ENCODE assay signal across 8 cellular contexts in the genomic region with DNA sequence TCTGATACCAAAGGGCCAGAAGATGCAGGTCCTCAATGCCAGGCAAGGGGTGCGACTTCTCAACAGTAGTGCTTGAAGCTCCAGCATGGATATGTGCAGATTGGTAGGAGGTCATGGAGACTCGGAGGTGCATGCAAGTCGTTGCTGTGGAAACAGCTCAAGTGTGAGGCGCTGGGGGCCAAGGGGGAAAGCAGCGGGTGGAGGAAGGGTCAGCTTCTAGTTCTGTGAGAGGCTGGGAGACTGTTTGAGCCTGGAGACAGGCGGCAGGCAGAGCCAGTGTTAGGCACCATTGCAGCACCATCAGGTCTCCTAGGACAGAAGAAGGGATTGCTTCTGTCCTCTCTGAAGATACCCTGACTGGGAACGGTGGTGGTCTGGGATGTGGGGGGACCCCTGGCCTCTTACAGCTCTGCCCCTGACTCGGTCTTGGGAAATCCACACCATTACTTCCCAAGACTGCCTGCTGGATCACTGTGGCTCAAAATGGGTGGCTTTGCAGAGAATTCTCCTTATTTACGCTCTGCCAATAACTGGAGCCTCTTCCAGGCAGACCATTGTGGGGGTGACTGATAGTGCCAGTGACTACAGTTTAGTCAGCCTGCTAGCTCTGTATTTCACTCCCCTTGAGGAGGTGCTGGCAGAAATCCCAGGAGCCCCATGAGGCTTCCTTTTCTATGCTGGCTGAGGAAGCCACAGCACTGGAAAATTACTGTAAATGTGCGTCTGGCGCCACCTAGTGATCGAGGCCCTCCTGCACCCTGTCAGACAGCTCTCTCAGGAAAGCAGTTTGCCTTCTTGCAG. TPM values are rescaled to one million over a fixed set of nuclear protein-coding genes. Genes with fewer than 3 reads are reported as not detected.
DNase-seq lines count a peak whose midpoint lies in the region; ATAC-seq and TF ChIP-seq lines count a peak whose summit lies in the region.

No MANE protein-coding gene starts in this region.

- no peaks in the 10 kb centered on the region for H3K36me3 ChIP-seq in Caco-2 (ENCODE audit: control insufficient read depth, insufficient read depth, low read length)

- no peaks in the 10 kb centered on the region for H3K9me3 Mint-ChIP-seq in Caco-2 (ENCODE audit: unreplicated experiment)
- H3K9me3 Mint-ChIP-seq in activated naive CD8-positive, alpha-beta T cell treated with anti-CD3 and anti-CD28 coated beads, Interleukin-2, amount 50 U/mL, for 24 hours: no peaks in the 10 kb centered on the region

- no peaks in the 10 kb centered on the region for H3K4me1 ChIP-seq in Caco-2

- H3K4me3 Mint-ChIP-seq in Caco-2 (ENCODE audit: unreplicated experiment): no peak overlapping the region
- H3K4me3 Mint-ChIP-seq in activated naive CD8-positive, alpha-beta T cell treated with anti-CD3 and anti-CD28 coated beads, Interleukin-2, amount 50 U/mL, for 24 hours: no peak overlapping the region

- no peak overlapping the region for H3K27ac Mint-ChIP-seq in Caco-2 (ENCODE audit: unreplicated experiment)
- no peak overlapping the region for H3K27ac Mint-ChIP-seq in activated naive CD8-positive, alpha-beta T cell treated with anti-CD3 and anti-CD28 coated beads, Interleukin-2, amount 50 U/mL, for 24 hours

- H3K9me3 ChIP-seq in Caco-2: no peaks in the 10 kb centered on the region

- ATAC-seq in GM21786 (IDR thresholded peaks at IDR 0.05; ENCODE audit: unreplicated experiment) (peak; percentile 71), GM21447 (IDR thresholded peaks at IDR 0.05; ENCODE audit: unreplicated experiment) (no peak)
- ATAC-seq in activated naive CD8-positive, alpha-beta T cell treated with anti-CD3 and anti-CD28 coated beads, Interleukin-2, amount 50 U/mL, for 24 hours: no peak

- no peaks in the 10 kb centered on the region for H3K27me3 Mint-ChIP-seq in Caco-2 (ENCODE audit: insufficient read depth, unreplicated experiment)
- H3K27me3 Mint-ChIP-seq in activated naive CD8-positive, alpha-beta T cell treated with anti-CD3 and anti-CD28 coated beads, Interleukin-2, amount 50 U/mL, for 24 hours: no peaks in the 10 kb centered on the region

- no peaks in the 10 kb centered on the region for H3K36me3 Mint-ChIP-seq in Caco-2 (ENCODE audit: insufficient read depth, unreplicated experiment)
- no peaks in the 10 kb centered on the region for H3K36me3 Mint-ChIP-seq in activated naive CD8-positive, alpha-beta T cell treated with anti-CD3 and anti-CD28 coated beads, Interleukin-2, amount 50 U/mL, for 24 hours (ENCODE audit: low read depth)

- CTCF ChIA-PET in Caco-2 (lab: Charles Lee): interaction anchor here (0.6 to 1.5 kb wide), 5 partner anchors 13 to 456 kb away, joined by 3 to 5 read pairs (median 4); no protein-coding TSS in a partner anchor

- DNase-seq in Caco-2 (peak; percentile 73 to 75), NCI-H1105 (lab: John Stamatoyannopoulos, UW) (peak; percentile 85), SKM-1 treated with dmso at 0.1 percent for 144 hours (lab: John Stamatoyannopoulos, UW; ENCODE audit: unreplicated experiment) (peak; percentile 62), cardiac septum (ENCODE audit: low spot score) (peak; percentile 88), retina (peak; percentile 87)
- DNase-seq in activated naive CD8-positive, alpha-beta T cell treated with anti-CD3 and anti-CD28 coated beads, Interleukin-2, amount 50 U/mL, for 24 hours: peak; percentile 74

- TF ChIP-seq CTCF in Caco-2 (IDR thresholded peaks at IDR 0.05; ENCODE audit: insufficient read depth in 1 of 2, low read depth in 1 of 2, low read length in 1 of 2, severe bottlenecking in 1 of 2, unreplicated experiment in 1 of 2): peak; percentile 74 to 81

- no peaks in the 10 kb centered on the region for H3K4me1 Mint-ChIP-seq in Caco-2 (ENCODE audit: low read depth, unreplicated experiment)
- H3K4me1 Mint-ChIP-seq in activated naive CD8-positive, alpha-beta T cell treated with anti-CD3 and anti-CD28 coated beads, Interleukin-2, amount 50 U/mL, for 24 hours: no peaks in the 10 kb centered on the region

- POLR2A ChIA-PET in Caco-2 (lab: Charles Lee): no interaction called here

- no peak overlapping the region for H3K4me3 ChIP-seq in Caco-2 (ENCODE audit: low read depth, low read length)

- intact Hi-C loops in Caco-2 (cut with micrococcal nuclease; ENCODE audit: unreplicated experiment) (loop anchor here (1.0 to 5.0 kb wide), 4 partner anchors 49 to 457 kb away; no protein-coding TSS in a partner anchor), cardiac septum (cut with DNase I) (loop anchor here (1.0 to 5.0 kb wide), 4 partner anchors 49 to 613 kb away; no protein-coding TSS in a partner anchor)

- no TSS peak for BruUV-seq in Caco-2 (replicated peaks; lab: Mats Ljungman, UMichigan)

- no peaks in the 10 kb centered on the region for H3K27me3 ChIP-seq in Caco-2 (replicated peaks; ENCODE audit: control insufficient read depth, insufficient read depth, low read length)

RNA-seq across cellular contexts. Expression of gene VANGL1, which starts 46.3 kb away (rescaled TPM):
- total RNA-seq in Caco-2 (2022) (11.3 and 13.6 TPM in 2 replicates), cardiac septum (7.8 TPM)
